ENCODE assay signal across 10 cellular contexts in genomic region chr3:49017229-49017615, GRCh38. TPM values are rescaled to one million over a fixed set of nuclear protein-coding genes. Genes with fewer than 3 reads are reported as not detected.
DNase-seq lines count a peak whose midpoint lies in the region; ATAC-seq, FAIRE-seq and TF ChIP-seq lines count a peak whose summit lies in the region.
"Had no signal": no experiment of that assay in that cellular context is flagged by ENCODE, and none has a peak within 500 bp of the region (broad histone marks: within the 10 kb centered on the region; RNA-seq: fewer than 3 reads in every experiment).

No MANE protein-coding gene starts in this region.

- H3K4me3 Mint-ChIP-seq in CD4-positive, CD25-positive, alpha-beta regulatory T cell: peak overlapping the region; percentile 86 to 98 (median 92)
- peak overlapping the region; percentile 96 for H3K4me3 Mint-ChIP-seq in nephron progenitor cell

- H3K9me3 ChIP-seq in CD4-positive, CD25-positive, alpha-beta regulatory T cell (ENCODE audit: control insufficient read depth in 2 of 2, low read length in 2 of 2): no peaks in the 10 kb centered on the region

- peaks cover 11% of the 10 kb centered on the region for H3K36me3 Mint-ChIP-seq in CD4-positive, CD25-positive, alpha-beta regulatory T cell
- H3K36me3 Mint-ChIP-seq in nephron progenitor cell (ENCODE audit: low read depth): peaks cover 22% of the 10 kb centered on the region

- H3K36me3 ChIP-seq in CD4-positive, CD25-positive, alpha-beta regulatory T cell (ENCODE audit: control insufficient read depth, insufficient read depth, low read length): peaks cover 39% of the 10 kb centered on the region

- H3K27me3 Mint-ChIP-seq in CD4-positive, CD25-positive, alpha-beta regulatory T cell: peaks cover 5% of the 10 kb centered on the region
- H3K27me3 Mint-ChIP-seq in nephron progenitor cell (ENCODE audit: low read depth, poor library complexity): no peaks in the 10 kb centered on the region

- H3K27me3 ChIP-seq in CD4-positive, CD25-positive, alpha-beta regulatory T cell (ENCODE audit: control insufficient read depth, insufficient read depth, low read length): no peaks in the 10 kb centered on the region

- ATAC-seq in CD4-positive, CD25-positive, alpha-beta regulatory T cell (ENCODE audit: low read depth in 2 of 2): no peak
- ATAC-seq in HG02840 (IDR thresholded peaks at IDR 0.05; ENCODE audit: low FRiP score, unreplicated experiment): no peak

- H3K27ac Mint-ChIP-seq in CD4-positive, CD25-positive, alpha-beta regulatory T cell: peak overlapping the region; percentile 45 to 75 (median 73)
- no peak overlapping the region for H3K27ac Mint-ChIP-seq in nephron progenitor cell

- FAIRE-seq in frontal cortex (lab: Jason Lieb, UNC): no peak
- FAIRE-seq: colon had no signal

- no peaks in the 10 kb centered on the region for H3K9me3 Mint-ChIP-seq in CD4-positive, CD25-positive, alpha-beta regulatory T cell
- H3K9me3 Mint-ChIP-seq in nephron progenitor cell: no peaks in the 10 kb centered on the region

- TF ChIP-seq CTCF in LNCaP clone FGC (IDR thresholded peaks at IDR 0.05; ENCODE audit: control insufficient read depth, extremely low read depth, insufficient read depth): no peak
- TF ChIP-seq CTCF in coronary artery (IDR thresholded peaks at IDR 0.05): no peak
- no peak for TF ChIP-seq CTCF in nephron progenitor cell (IDR thresholded peaks at IDR 0.05)

- H3K4me1 Mint-ChIP-seq in CD4-positive, CD25-positive, alpha-beta regulatory T cell: peaks cover 5 to 48% (median 20%) of the 10 kb centered on the region in 4 donors
- peaks cover 23% of the 10 kb centered on the region for H3K4me1 Mint-ChIP-seq in nephron progenitor cell

- no peak for DNase-seq in CD4-positive, CD25-positive, alpha-beta regulatory T cell
- DNase-seq in LNCaP clone FGC (ENCODE audit: low read depth) (no peak), coronary artery (ENCODE audit: low spot score) (no peak), nephron progenitor cell (no peak), nucleus accumbens (lab: John Stamatoyannopoulos, UW) (no peak), frontal cortex (ENCODE audit: low spot score in 2 of 2) (no peak), NCI-H510A treated with DMSO at 0.1 percent for 48 hours (lab: John Stamatoyannopoulos, UW) (no peak)
- DNase-seq: NCI-H1694 treated with DMSO at 0.1 percent for 48 hours had no signal

- H3K4me3 ChIP-seq in CD4-positive, CD25-positive, alpha-beta regulatory T cell (ENCODE audit: low read depth, low read length): peak overlapping the region; percentile 34
- H3K4me3 ChIP-seq in LNCaP clone FGC (ENCODE audit: low read depth, low read length): peak overlapping the region; percentile 74
- H3K4me3 ChIP-seq in coronary artery: peak overlapping the region; percentile 84

- peak overlapping the region; percentile 78 for H3K27ac ChIP-seq in CD4-positive, CD25-positive, alpha-beta regulatory T cell (ENCODE audit: insufficient read depth, low read length, poor library complexity, severe bottlenecking)
- peak overlapping the region in 1 of 2 donors; percentile 80 for H3K27ac ChIP-seq in coronary artery

- H3K4me1 ChIP-seq in CD4-positive, CD25-positive, alpha-beta regulatory T cell (ENCODE audit: control insufficient read depth, insufficient read depth, low read length, poor library complexity, severe bottlenecking): peaks cover 32% of the 10 kb centered on the region

RNA-seq across cellular contexts. Expression of gene DALRD3, which starts 1.2 kb away (rescaled TPM):
- total RNA-seq in CD4-positive, CD25-positive, alpha-beta regulatory T cell: 22.2 TPM
- 10 to 100 TPM; 30.0 to 40.8 (median 32.1) TPM for polyA plus RNA-seq in CD4-positive, CD25-positive, alpha-beta regulatory T cell
- total RNA-seq in frontal cortex: 51.4 TPM

RNA-seq across cellular contexts. Expression of gene NDUFAF3, which starts 4.7 kb away (rescaled TPM):
- total RNA-seq in CD4-positive, CD25-positive, alpha-beta regulatory T cell: 57.8 TPM
- 100 to 1,000 TPM; 155 to 179 (median 162) TPM for polyA plus RNA-seq in CD4-positive, CD25-positive, alpha-beta regulatory T cell
- 31.8 TPM for total RNA-seq in frontal cortex

RNA-seq across cellular contexts. Expression of gene WDR6, which starts 10.0 kb away (rescaled TPM):
- total RNA-seq in CD4-positive, CD25-positive, alpha-beta regulatory T cell: 208 TPM
- 100 to 1,000 TPM in 3 of 4 donors, 10 to 100 TPM in 1; 74.0 to 117 (median 112) TPM for polyA plus RNA-seq in CD4-positive, CD25-positive, alpha-beta regulatory T cell
- 111 TPM for total RNA-seq in frontal cortex

RNA-seq across cellular contexts. Expression of gene IMPDH2, which starts 12.0 kb away (rescaled TPM):
- 78.4 TPM for total RNA-seq in CD4-positive, CD25-positive, alpha-beta regulatory T cell
- polyA plus RNA-seq in CD4-positive, CD25-positive, alpha-beta regulatory T cell: 10 to 100 TPM; 58.6 to 81.3 (median 73.0) TPM
- 190 TPM for total RNA-seq in frontal cortex

RNA-seq across cellular contexts. Expression of gene P4HTM, which starts 27.2 kb away (rescaled TPM):
- total RNA-seq in CD4-positive, CD25-positive, alpha-beta regulatory T cell: 39.2 TPM
- 10 to 100 TPM; 19.5 to 29.9 (median 24.4) TPM for polyA plus RNA-seq in CD4-positive, CD25-positive, alpha-beta regulatory T cell
- 53.8 TPM for total RNA-seq in frontal cortex

Comparison
In these comparisons a context has a peak if more than half of its experiments do, and no peak if none do; other contexts are left out.
1. H3K4me3 ChIP-seq: peak in every context shown above with its lines; median percentile 84 in coronary artery; 74 in LNCaP clone FGC; 34 in CD4-positive, CD25-positive, alpha-beta regulatory T cell.